In the genomic region with DNA sequence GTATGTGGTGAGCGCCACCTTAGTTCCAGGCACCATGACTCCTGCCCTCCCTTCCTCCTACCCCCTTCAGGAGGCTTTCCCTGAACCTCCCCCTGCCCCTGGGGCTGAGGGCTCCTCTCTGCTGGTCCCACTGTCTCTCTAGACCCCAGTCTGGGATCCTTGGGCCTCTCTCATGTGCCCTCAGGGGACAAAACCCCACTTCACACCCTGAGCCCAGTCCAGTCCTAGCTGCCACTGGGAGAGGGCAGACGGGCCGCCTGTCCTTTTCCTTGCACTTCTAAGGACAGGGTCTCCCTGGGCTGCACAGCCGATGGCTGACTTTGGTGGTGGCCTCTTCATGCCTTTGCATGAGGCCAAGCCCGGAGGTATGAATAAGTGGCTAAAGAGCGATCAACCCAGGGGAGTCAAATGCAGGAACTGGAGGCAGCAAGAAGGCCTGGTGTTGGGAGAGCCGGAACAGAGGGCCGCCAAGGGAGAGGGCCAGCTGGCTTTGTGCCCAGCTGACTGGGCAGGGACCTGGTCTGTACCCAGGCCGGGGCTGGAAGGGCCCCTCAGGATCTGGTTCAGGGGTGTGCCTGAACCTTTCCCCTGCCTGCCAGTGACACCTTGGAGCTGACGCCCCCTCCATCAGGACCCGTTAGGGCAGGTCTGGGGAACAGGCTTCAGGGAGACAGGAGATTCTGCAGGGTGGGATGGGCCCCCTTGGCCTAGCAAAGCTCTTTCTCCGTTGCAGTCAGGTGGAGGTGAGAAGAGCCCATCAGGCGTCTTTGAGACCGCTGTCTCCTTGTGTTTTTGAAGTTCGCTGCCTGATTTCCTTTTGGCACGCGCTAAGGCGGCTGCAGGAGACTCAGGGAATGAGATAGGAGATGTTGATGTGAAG, we compare ENCODE assay signal across 12 cellular contexts. TPM values are rescaled to one million over a fixed set of nuclear protein-coding genes. Genes with fewer than 3 reads are reported as not detected.
DNase-seq lines count a peak whose midpoint lies in the region; ATAC-seq and TF ChIP-seq lines count a peak whose summit lies in the region.
"Had no signal": no experiment of that assay in that cellular context is flagged by ENCODE, and none has a peak within 500 bp of the region (broad histone marks: within the 10 kb centered on the region; RNA-seq: fewer than 3 reads in every experiment).

No MANE protein-coding gene starts in this region.

- H2AFZ ChIP-seq in H9 (ENCODE audit: low read length) (no peak overlapping the region), hepatocyte (no peak overlapping the region)

- H3K27me3 ChIP-seq in H9 (ENCODE audit: insufficient read depth, low read length) (no peaks in the 10 kb centered on the region), hepatocyte (no peaks in the 10 kb centered on the region), psoas muscle (ENCODE audit: insufficient read depth in 3 of 3, low read length in 2 of 3) (no peaks in the 10 kb centered on the region)

- no peaks in the 10 kb centered on the region for H3K23me2 ChIP-seq in H9 (ENCODE audit: insufficient read length, low read depth, low read length, poor library complexity, severe bottlenecking)

- POLR2A ChIA-PET in activated CD8-positive, alpha-beta T cell treated with anti-CD3 and anti-CD28 coated beads, Interleukin-2, amount 10 ng/mL, durations not matched to agents 7 days and 5 days (lab: Charles Lee): no interaction called here

- ATAC-seq in psoas muscle: peak in 3 of 4 donors; percentile 11 to 50 (median 42)
- ATAC-seq in activated CD8-positive, alpha-beta T cell treated with anti-CD3 and anti-CD28 coated beads, Interleukin-2, amount 10 ng/mL, durations not matched to agents 7 days and 5 days: no peak
- ATAC-seq: stimulated activated naive CD8-positive, alpha-beta T cell treated with anti-CD3 and anti-CD28 coated beads, Interleukin-15, amount 100 ng/mL, for 72 hours had no signal

- peak overlapping the region; percentile 74 to 95 (median 92) for H3K27ac Mint-ChIP-seq in H9
- H3K27ac Mint-ChIP-seq in activated CD8-positive, alpha-beta T cell treated with anti-CD3 and anti-CD28 coated beads, Interleukin-2, amount 10 ng/mL, durations not matched to agents 7 days and 5 days: no peak overlapping the region

- WGBS in H9 (ENCODE audit: extremely low coverage, insufficient read length, low lambda C conversion rate): no CpG with 5 or more reads among the region's 18 CpGs
- 53% methylated on average over 18 of the region's 18 CpGs for WGBS in hepatocyte (ENCODE audit: low lambda C conversion rate, missing lambda C conversion rate)
- WGBS in psoas muscle, 3 donors: 39 to 50% (median 50%) methylated on average over 18 of the region's 18 CpGs

- H2AK5ac ChIP-seq in H9 (ENCODE audit: insufficient read length, low read length): no peak overlapping the region

- H3K9me2 ChIP-seq in hepatocyte (replicated peaks; ENCODE audit: insufficient read depth): no peaks in the 10 kb centered on the region

- H3K56ac ChIP-seq in H9 (ENCODE audit: insufficient read length, low read depth, low read length): no peak overlapping the region

- H3K27ac ChIP-seq in H9 (ENCODE audit: insufficient read length, low read depth, low read length) (no peak overlapping the region), hepatocyte (peak overlapping the region; percentile 96), psoas muscle (peak overlapping the region; percentile 30)
- H3K27ac ChIP-seq: WERI-Rb-1 had no signal

- H2BK15ac ChIP-seq in H9 (ENCODE audit: low read depth, low read length): no peak overlapping the region

- peaks cover 0 to 4% (median 2%) of the 10 kb centered on the region in 3 experiments; a peak in 2 of 7 replicates for H3K36me3 Mint-ChIP-seq in H9 (ENCODE audit: insufficient read depth in 1 of 3, low read depth in 3 of 3)
- H3K36me3 Mint-ChIP-seq in activated CD8-positive, alpha-beta T cell treated with anti-CD3 and anti-CD28 coated beads, Interleukin-2, amount 10 ng/mL, durations not matched to agents 7 days and 5 days (ENCODE audit: low read depth): no peaks in the 10 kb centered on the region

- H2BK5ac ChIP-seq in H9 (ENCODE audit: insufficient read length, low read length): no peak overlapping the region

- no peak overlapping the region for H4K91ac ChIP-seq in H9 (ENCODE audit: insufficient read length, low read depth, low read length)

- no peak overlapping the region for H4K8ac ChIP-seq in H9 (replicated peaks; ENCODE audit: insufficient read length, low read depth, low read length)

- H3K18ac ChIP-seq in H9 (ENCODE audit: insufficient read length, low read depth, low read length): no peak overlapping the region

- CTCF ChIA-PET in activated CD8-positive, alpha-beta T cell treated with anti-CD3 and anti-CD28 coated beads, Interleukin-2, amount 10 ng/mL, durations not matched to agents 7 days and 5 days (lab: Charles Lee): no interaction called here

- TF ChIP-seq CTCF in H9 (conservative IDR thresholded peaks at IDR 0.05) (no peak), cardiac fibroblast (IDR thresholded peaks at IDR 0.05; ENCODE audit: low read depth, low read length) (no peak), hepatocyte (IDR thresholded peaks at IDR 0.05; ENCODE audit: poor library complexity) (no peak), psoas muscle (IDR thresholded peaks at IDR 0.05) (no peak)

- H3K4me3 ChIP-seq in cardiac fibroblast (replicated peaks in 1 of 2; ENCODE audit: low read depth in 2 of 2, low read length in 2 of 2) (no peak overlapping the region), hepatocyte (no peak overlapping the region), psoas muscle (no peak overlapping the region)

- H2BK12ac ChIP-seq in H9 (ENCODE audit: insufficient read length, low read depth, low read length): no peak overlapping the region

- H3K14ac ChIP-seq in H9 (ENCODE audit: insufficient read depth, low read length): no peak overlapping the region; the same call in 1 of the 2 replicates

- H3K79me2 ChIP-seq in H9 (ENCODE audit: insufficient read depth, low read length): peaks cover 36% of the 10 kb centered on the region; the same call in 1 of the 2 replicates
- H3K79me2 ChIP-seq in hepatocyte: peaks cover 40% of the 10 kb centered on the region

- no peak overlapping the region for H3T11ph ChIP-seq in H9 (ENCODE audit: low read length)

- DNase-seq in H9 (peak; percentile 33), cardiac fibroblast (ENCODE audit: low read depth in 2 of 2) (peak; percentile 65 to 86), hepatocyte (ENCODE audit: low spot score) (no peak), psoas muscle (peak in 1 of 2 donors; percentile 68), ACHN (no peak), activated T-cell treated with anti-CD3 and anti-CD28 coated beads for 4 hours (no peak)
- no peak for DNase-seq in stimulated activated naive CD4-positive, alpha-beta T cell (lab: John Stamatoyannopoulos, UW)
- no peak for DNase-seq in activated CD8-positive, alpha-beta T cell treated with anti-CD3 and anti-CD28 coated beads, Interleukin-2, amount 10 ng/mL, durations not matched to agents 7 days and 5 days
- DNase-seq: NCI-H2081; stimulated activated CD4-positive, alpha-beta T cell treated with anti-CD3 and anti-CD28 coated beads, Interleukin-15, amount 100 ng/mL, for 24 hours; stimulated activated naive CD8-positive, alpha-beta T cell treated with anti-CD3 and anti-CD28 coated beads, Interleukin-15, amount 100 ng/mL, for 72 hours; WERI-Rb-1 had no signal

- H3K79me1 ChIP-seq in H9 (ENCODE audit: insufficient read depth, low read depth, low read length, poor library complexity, severe bottlenecking): peaks cover 5% of the 10 kb centered on the region

- H4K20me1 ChIP-seq in H9 (ENCODE audit: control insufficient read depth, insufficient read depth, insufficient read length) (no peaks in the 10 kb centered on the region), hepatocyte (ENCODE audit: insufficient read depth, poor library complexity, severe bottlenecking) (no peaks in the 10 kb centered on the region)

- H4K5ac ChIP-seq in H9 (ENCODE audit: insufficient read length, low read depth, low read length): no peak overlapping the region

- H3K27me3 Mint-ChIP-seq in H9 (ENCODE audit: low read depth): no peaks in the 10 kb centered on the region; the same call in 1 of the 2 replicates
- H3K27me3 Mint-ChIP-seq in activated CD8-positive, alpha-beta T cell treated with anti-CD3 and anti-CD28 coated beads, Interleukin-2, amount 10 ng/mL, durations not matched to agents 7 days and 5 days (ENCODE audit: low read depth): no peaks in the 10 kb centered on the region
- H3K27me3 Mint-ChIP-seq: stimulated activated naive CD8-positive, alpha-beta T cell treated with anti-CD3 and anti-CD28 coated beads, Interleukin-15, amount 100 ng/mL, for 72 hours had no signal

- no peaks in the 10 kb centered on the region for H3K9me3 Mint-ChIP-seq in H9
- H3K9me3 Mint-ChIP-seq in activated CD8-positive, alpha-beta T cell treated with anti-CD3 and anti-CD28 coated beads, Interleukin-2, amount 10 ng/mL, durations not matched to agents 7 days and 5 days (ENCODE audit: insufficient read depth): no peaks in the 10 kb centered on the region
- H3K9me3 Mint-ChIP-seq: stimulated activated naive CD8-positive, alpha-beta T cell treated with anti-CD3 and anti-CD28 coated beads, Interleukin-15, amount 100 ng/mL, for 72 hours had no signal

- H3K4me1 ChIP-seq in H9 (ENCODE audit: insufficient read depth, low read length): peaks cover 10% of the 10 kb centered on the region; the same call in 1 of the 2 replicates
- H3K4me1 ChIP-seq in hepatocyte (ENCODE audit: insufficient read depth): peaks cover 37% of the 10 kb centered on the region
- H3K4me1 ChIP-seq in psoas muscle: no peaks in the 10 kb centered on the region

- in situ Hi-C loops in ACHN (cut with HindIII; ENCODE audit: low pct_ligation_motif_present, low pct_unique_long_range_greater_than_20kb, low sequenced_read_pairs): no loop called here

- H3K36me3 ChIP-seq in hepatocyte (replicated peaks; ENCODE audit: insufficient read depth, low read depth) (no peaks in the 10 kb centered on the region), psoas muscle (ENCODE audit: insufficient read depth in 1 of 2, low read depth in 1 of 2) (no peaks in the 10 kb centered on the region)
- H3K36me3 ChIP-seq: WERI-Rb-1 had no signal

- peaks cover 70 to 82% of the 10 kb centered on the region in 2 experiments for H3K4me1 Mint-ChIP-seq in H9
- no peaks in the 10 kb centered on the region for H3K4me1 Mint-ChIP-seq in activated CD8-positive, alpha-beta T cell treated with anti-CD3 and anti-CD28 coated beads, Interleukin-2, amount 10 ng/mL, durations not matched to agents 7 days and 5 days (ENCODE audit: low read depth)
- H3K4me1 Mint-ChIP-seq: stimulated activated naive CD8-positive, alpha-beta T cell treated with anti-CD3 and anti-CD28 coated beads, Interleukin-15, amount 100 ng/mL, for 72 hours had no signal

- H3K4me3 Mint-ChIP-seq in H9: no peak overlapping the region
- no peak overlapping the region for H3K4me3 Mint-ChIP-seq in activated CD8-positive, alpha-beta T cell treated with anti-CD3 and anti-CD28 coated beads, Interleukin-2, amount 10 ng/mL, durations not matched to agents 7 days and 5 days
- H3K4me3 Mint-ChIP-seq: stimulated activated naive CD8-positive, alpha-beta T cell treated with anti-CD3 and anti-CD28 coated beads, Interleukin-15, amount 100 ng/mL, for 72 hours had no signal

- no peaks in the 10 kb centered on the region for H3K9me3 ChIP-seq in H9 (ENCODE audit: control insufficient read depth, low read depth, low read length)
- no peaks in the 10 kb centered on the region for H3K9me3 ChIP-seq in hepatocyte (ENCODE audit: low read depth)
- H3K9me3 ChIP-seq in psoas muscle: no peaks in the 10 kb centered on the region

- no peak overlapping the region for H3K4ac ChIP-seq in H9 (ENCODE audit: low read depth, low read length)

- H2BK120ac ChIP-seq in H9 (ENCODE audit: low read depth, low read length, poor library complexity, severe bottlenecking): no peak overlapping the region

- no peak overlapping the region for H3K23ac ChIP-seq in H9 (ENCODE audit: insufficient read length, low read depth, low read length)

- no peak overlapping the region for H2BK20ac ChIP-seq in H9 (ENCODE audit: low read depth, low read length, poor library complexity, severe bottlenecking)

- H3K9ac ChIP-seq in H9 (ENCODE audit: extremely low read depth, insufficient read length, low read length): no peak overlapping the region

- H3K4me2 ChIP-seq in H9 (ENCODE audit: insufficient read depth, insufficient read length, low read length) (no peak overlapping the region), hepatocyte (peak overlapping the region; percentile 64)

- intact Hi-C loops in psoas muscle (cut with DNase I): no loop called here

RNA-seq across cellular contexts. Expression of a gene that starts 29.6 kb away (rescaled TPM):
- total RNA-seq in H9 (2021) (56.7 and 59.3 TPM in 2 replicates), hepatocyte (3.8 and 5.8 TPM in 2 replicates), psoas muscle (1 to 10 TPM in 1 of 4 donors, under 1 TPM in 3; 0.66 to 2.4 (median 0.76) TPM)
- polyA plus RNA-seq in hepatocyte (5.3 and 6.2 TPM in 2 replicates), psoas muscle (under 1 TPM; 0.20 to 0.24 (median 0.22) TPM)
- 1 to 10 TPM; 1.9 to 2.2 TPM for total RNA-seq in activated CD8-positive, alpha-beta T cell treated with anti-CD3 and anti-CD28 coated beads, Interleukin-2, amount 10 ng/mL, durations not matched to agents 7 days and 5 days

Comparison
In these comparisons a context has a peak if more than half of its experiments do, and no peak if none do; other contexts are left out.
1. DNase-seq: peak in H9 (single experiment) and cardiac fibroblast (2 of 2); none in hepatocyte (single experiment), stimulated activated naive CD4-positive, alpha-beta T cell (0 of 6), ACHN (single experiment), activated T-cell treated with anti-CD3 and anti-CD28 coated beads for 4 hours (single experiment) and activated CD8-positive, alpha-beta T cell treated with anti-CD3 and anti-CD28 coated beads, Interleukin-2, amount 10 ng/mL, durations not matched to agents 7 days and 5 days (single experiment).